ENCODE assay signal across 18 cellular contexts in the genomic region with DNA sequence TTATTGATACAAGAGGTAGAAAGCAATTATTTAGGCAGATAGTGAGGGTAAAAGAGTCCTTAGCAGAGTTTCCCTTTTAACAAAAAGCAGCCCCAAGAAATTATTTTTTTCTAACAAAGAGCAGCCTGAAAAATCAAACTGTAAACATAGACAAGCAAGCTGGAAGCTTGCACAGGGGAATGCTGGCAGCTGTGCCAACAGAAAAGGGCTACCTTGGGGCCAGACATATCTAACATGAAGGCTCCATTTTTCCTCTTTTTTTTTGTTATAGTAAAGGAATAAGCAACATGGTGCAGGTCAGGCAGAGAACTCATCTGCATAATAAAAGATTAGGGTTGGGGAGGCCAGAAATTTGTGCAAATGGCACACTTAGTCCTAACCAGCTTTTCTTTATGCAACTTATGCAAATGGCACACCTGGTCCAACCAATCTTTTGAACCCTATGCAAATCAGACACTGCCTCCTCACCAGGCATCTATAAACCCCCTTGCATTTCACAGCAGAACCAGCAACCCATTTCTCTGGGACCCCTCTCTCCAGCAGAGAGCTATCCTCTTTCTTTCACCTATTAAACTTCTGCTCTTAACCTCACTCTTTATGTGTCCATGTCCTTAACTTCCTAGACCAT. TPM values are rescaled to one million over a fixed set of nuclear protein-coding genes. Genes with fewer than 3 reads are reported as not detected.
DNase-seq lines count a peak whose midpoint lies in the region; ATAC-seq and TF ChIP-seq lines count a peak whose summit lies in the region.
"Had no signal": no experiment of that assay in that cellular context is flagged by ENCODE, and none has a peak within 500 bp of the region (broad histone marks: within the 10 kb centered on the region; RNA-seq: fewer than 3 reads in every experiment).

No MANE protein-coding gene starts in this region.

- H3K9me3 ChIP-seq in left ventricle myocardium inferior (replicated peaks) (peaks cover 9% of the 10 kb centered on the region), right cardiac atrium (ENCODE audit: control insufficient read depth, low read length) (no peaks in the 10 kb centered on the region)

- H3K27ac Mint-ChIP-seq in brain: peak overlapping the region; percentile 7 to 67 (median 32)
- H3K27ac Mint-ChIP-seq: GM23338, T-helper 17 cell had no signal

- TF ChIP-seq CTCF in left ventricle myocardium inferior (IDR thresholded peaks at IDR 0.05; ENCODE audit: borderline replicate concordance) (no peak), brain (conservative IDR thresholded peaks at IDR 0.05) (no peak), GM13976 (IDR thresholded peaks at IDR 0.05; ENCODE audit: borderline replicate concordance, control extremely low read depth, extremely low read depth, insufficient read depth, missing control alignments) (no peak)

- no peaks in the 10 kb centered on the region for H3K27me3 Mint-ChIP-seq in brain
- H3K27me3 Mint-ChIP-seq: CD4-positive, CD25-positive, alpha-beta regulatory T cell had no signal

- H3K9me3 Mint-ChIP-seq in brain: peaks cover 5 to 11% (median 11%) of the 10 kb centered on the region in 5 experiments

- DNase-seq in left ventricle myocardium inferior (no peak), right cardiac atrium (no peak), NCI-H146 treated with DMSO at 0.1 percent for 48 hours (lab: John Stamatoyannopoulos, UW; ENCODE audit: unreplicated experiment) (peak; percentile 28), GM13976 (ENCODE audit: low spot score) (no peak), putamen (ENCODE audit: low spot score) (no peak), DMS153 (lab: John Stamatoyannopoulos, UW) (no peak)
- DNase-seq: AML-193; CD4-positive, CD25-positive, alpha-beta regulatory T cell; MM.1S; NCI-H345; NCI-H526 treated with DMSO at 0.1 percent for 48 hours; T-helper 17 cell had no signal

- H3K36me3 Mint-ChIP-seq in brain: peaks cover 6% of the 10 kb centered on the region
- H3K36me3 Mint-ChIP-seq: CD4-positive, CD25-positive, alpha-beta regulatory T cell had no signal

- peaks cover 48% of the 10 kb centered on the region for H3K4me1 Mint-ChIP-seq in brain
- H3K4me1 Mint-ChIP-seq: CD4-positive, CD25-positive, alpha-beta regulatory T cell; T-helper 17 cell had no signal

- H3K4me3 ChIP-seq in left ventricle myocardium inferior (no peak overlapping the region), right cardiac atrium (ENCODE audit: low read length) (no peak overlapping the region)
- H3K4me3 ChIP-seq: GM23338 had no signal

- H3K4me1 ChIP-seq in left ventricle myocardium inferior (peaks cover 31% of the 10 kb centered on the region), right cardiac atrium (ENCODE audit: control insufficient read depth, insufficient read depth, low read length) (no peaks in the 10 kb centered on the region)

- H3K27me3 ChIP-seq in left ventricle myocardium inferior (ENCODE audit: low read depth) (no peaks in the 10 kb centered on the region), right cardiac atrium (ENCODE audit: control insufficient read depth, insufficient read depth) (no peaks in the 10 kb centered on the region)

- H3K4me3 Mint-ChIP-seq in brain: peak overlapping the region in 1 of 5 experiments; percentile 31
- H3K4me3 Mint-ChIP-seq: CD4-positive, CD25-positive, alpha-beta regulatory T cell; GM23338; T-helper 17 cell had no signal

- no peaks in the 10 kb centered on the region for H3K36me3 ChIP-seq in left ventricle myocardium inferior

- H3K27ac ChIP-seq in left ventricle myocardium inferior (replicated peaks) (peak overlapping the region; percentile 22), right cardiac atrium (ENCODE audit: low read length) (no peak overlapping the region)

- ATAC-seq in right cardiac atrium (no peak), HG03520 (IDR thresholded peaks at IDR 0.05; ENCODE audit: unreplicated experiment) (no peak)
- ATAC-seq: GM23338, HepG2, Panc1, Right ventricle myocardium inferior, T-helper 17 cell had no signal

- intact Hi-C loops in left ventricle myocardium inferior (cut with micrococcal nuclease) (no loop called here), right cardiac atrium (cut with DNase I) (no loop called here)

- in situ Hi-C loops in GM13976 (cut with MboI; ENCODE audit: low sequenced_read_pairs, unreplicated experiment): no loop called here

RNA-seq across cellular contexts. Expression of a gene that starts 41.8 kb away (rescaled TPM):
- 10.9 TPM for total RNA-seq in left ventricle myocardium inferior
- 10 to 100 TPM; 15.8 to 20.1 (median 16.2) TPM for total RNA-seq in right cardiac atrium
- polyA plus RNA-seq in right cardiac atrium: 10.5 TPM
- 0.75 TPM for polyA plus RNA-seq in brain (ENCODE audit: insufficient read depth, low read depth, low replicate concordance)
- total RNA-seq: CD4-positive, CD25-positive, alpha-beta regulatory T cell had no signal
